In genomic region chr2:28363676-28364075, GRCh38 we compare ENCODE assay signal across 23 cellular contexts. TPM values are rescaled to one million over a fixed set of nuclear protein-coding genes. Genes with fewer than 3 reads are reported as not detected.
DNase-seq lines count a peak whose midpoint lies in the region; ATAC-seq, FAIRE-seq and TF ChIP-seq lines count a peak whose summit lies in the region.
"Had no signal": no experiment of that assay in that cellular context is flagged by ENCODE, and none has a peak within 500 bp of the region (broad histone marks: within the 10 kb centered on the region; RNA-seq: fewer than 3 reads in every experiment).

No MANE protein-coding gene starts in this region.

- no peak for TF ChIP-seq EP300 in K562 (IDR thresholded peaks at IDR 0.05; ENCODE audit: low read length)

- in situ Hi-C loops in K562 (cut with MboI) = no loop called here

- peaks cover 18% of the 10 kb centered on the region in 2 donors for H3K27me3 Mint-ChIP-seq in stimulated activated naive B cell treated with anti-CD40 and anti-IgM and Interleukin-4, amounts not matched to agents 10 μg/mL and 1 μg/mL and 100 μg/mL, for 72 hours

- H2BK12ac ChIP-seq in mesenchymal stem cell (ENCODE audit: low read length in 2 of 2) = peak overlapping the region in 1 of 2 experiments; percentile 15

- H2AFZ ChIP-seq in K562 (ENCODE audit: low read depth, low read length) = no peak overlapping the region
- no peak overlapping the region for H2AFZ ChIP-seq in mesenchymal stem cell (ENCODE audit: low read depth, low read length)

- H3K4me2 ChIP-seq in K562 (ENCODE audit: insufficient read depth, low read length) (no peak overlapping the region), mesenchymal stem cell (ENCODE audit: low read length, poor library complexity, severe bottlenecking) (no peak overlapping the region)
- H3K4me2 ChIP-seq: A549, KMS-11 had no signal

- POLR2A ChIA-PET in K562 (lab: Yijun Ruan, JAX) = interaction anchor here (0.6 to 1.9 kb wide), 2 partner anchors 8 to 68 kb away, joined by 4 to 13 read pairs; no protein-coding TSS in a partner anchor

- no peaks in the 10 kb centered on the region for H3K36me3 Mint-ChIP-seq in stimulated activated naive B cell treated with anti-CD40 and anti-IgM and Interleukin-4, amounts not matched to agents 10 μg/mL and 1 μg/mL and 100 μg/mL, for 72 hours

- BruUV-seq in K562 (replicated peaks; lab: Mats Ljungman, UMichigan) = no TSS peak

- H3K14ac ChIP-seq in mesenchymal stem cell (ENCODE audit: low read length in 2 of 2) = peak overlapping the region in 1 of 2 experiments; percentile 61

- H3K4ac ChIP-seq in mesenchymal stem cell (ENCODE audit: low read depth in 1 of 2, low read length in 2 of 2) = peak overlapping the region; percentile 15 to 32

- H3K9me3 ChIP-seq in right cardiac atrium (ENCODE audit: control insufficient read depth, low read length) (no peaks in the 10 kb centered on the region), heart left ventricle (no peaks in the 10 kb centered on the region), K562 (replicated peaks; ENCODE audit: control insufficient read depth, insufficient read depth, low read depth, low read length) (no peaks in the 10 kb centered on the region), mesenchymal stem cell (ENCODE audit: control insufficient read depth, low read length) (no peaks in the 10 kb centered on the region)
- H3K9me3 ChIP-seq: A549, HAP-1 had no signal

- no peaks in the 10 kb centered on the region for H4K20me1 ChIP-seq in K562 (replicated peaks; ENCODE audit: control insufficient read depth, insufficient read depth, low read length)

- no peak for ATAC-seq in right cardiac atrium
- no peak for ATAC-seq in heart left ventricle
- no peak for ATAC-seq in K562
- no peak for ATAC-seq in stimulated activated naive B cell treated with anti-CD40 and anti-IgM and Interleukin-4, amounts not matched to agents 10 μg/mL and 1 μg/mL and 100 μg/mL, for 72 hours (replicated peaks)
- ATAC-seq in HG03457 (IDR thresholded peaks at IDR 0.05; ENCODE audit: unreplicated experiment) = no peak
- ATAC-seq: A549, Panc1 had no signal

- H3K4me3 ChIP-seq in right cardiac atrium (ENCODE audit: low read length) (no peak overlapping the region), heart left ventricle (no peak overlapping the region), K562 (no peak overlapping the region), mesenchymal stem cell (ENCODE audit: insufficient read depth in 1 of 2, low read depth in 1 of 2, low read length in 2 of 2) (no peak overlapping the region)
- H3K4me3 ChIP-seq: A549, HAP-1 had no signal

- no peak for TF ChIP-seq RAD21 in K562 (CRISPR knock-in tag; conservative IDR thresholded peaks at IDR 0.05 in 1 of 2, IDR thresholded peaks at IDR 0.05 in 1 of 2)

- WGBS in right cardiac atrium = 93% methylated on average over 5 of the region's 5 CpGs
- WGBS in heart left ventricle, 4 donors = 90 to 100% (median 93%) methylated on average over 4 to 5 of the region's 5 CpGs
- WGBS in K562 (ENCODE audit: insufficient coverage, low coverage, missing lambda C conversion rate) = 89% methylated on average over 4 of the region's 5 CpGs
- 91% methylated on average over 4 of the region's 5 CpGs for WGBS in mesenchymal stem cell

- no peak overlapping the region for H2AK5ac ChIP-seq in mesenchymal stem cell (ENCODE audit: low read length, severe bottlenecking)

- no peak overlapping the region for H3K27ac ChIP-seq in right cardiac atrium (ENCODE audit: low read length)
- no peak overlapping the region for H3K27ac ChIP-seq in heart left ventricle
- no peak overlapping the region for H3K27ac ChIP-seq in K562 (ENCODE audit: extremely low read depth, low read depth, low read length)
- no peak overlapping the region for H3K27ac ChIP-seq in mesenchymal stem cell (ENCODE audit: low read length, poor library complexity, severe bottlenecking)
- H3K27ac ChIP-seq: KMS-11 had no signal

- H2BK5ac ChIP-seq in mesenchymal stem cell (ENCODE audit: low read depth, low read length, poor library complexity, severe bottlenecking) = no peak overlapping the region

- no peak overlapping the region for H3K4me3 Mint-ChIP-seq in stimulated activated naive B cell treated with anti-CD40 and anti-IgM and Interleukin-4, amounts not matched to agents 10 μg/mL and 1 μg/mL and 100 μg/mL, for 72 hours
- H3K4me3 Mint-ChIP-seq: B cell; CD4-positive, alpha-beta T cell had no signal

- CTCF ChIA-PET in K562 (lab: Yijun Ruan, JAX; ENCODE audit: low intra/inter-chr PET ratio) = interaction anchor here (0.6 kb wide), 1 partner anchor 18 kb away, joined by 3 read pairs; no protein-coding TSS in a partner anchor

- no peak overlapping the region for H2BK120ac ChIP-seq in mesenchymal stem cell (ENCODE audit: low read depth, low read length)

- H3K36me3 ChIP-seq in heart left ventricle (no peaks in the 10 kb centered on the region), K562 (ENCODE audit: control insufficient read depth, insufficient read depth, low read length) (no peaks in the 10 kb centered on the region), mesenchymal stem cell (ENCODE audit: control insufficient read depth in 1 of 2, insufficient read depth in 2 of 2, low read depth in 1 of 2, low read length in 2 of 2) (no peaks in the 10 kb centered on the region)
- H3K36me3 ChIP-seq: HAP-1 had no signal

- H3K79me1 ChIP-seq in mesenchymal stem cell (replicated peaks; ENCODE audit: low read length, poor library complexity, severe bottlenecking) = no peaks in the 10 kb centered on the region

- no peak for FAIRE-seq in K562 (lab: Jason Lieb, UNC)
- FAIRE-seq: A549 had no signal

- H3K9me3 Mint-ChIP-seq in stimulated activated naive B cell treated with anti-CD40 and anti-IgM and Interleukin-4, amounts not matched to agents 10 μg/mL and 1 μg/mL and 100 μg/mL, for 72 hours = no peaks in the 10 kb centered on the region
- H3K9me3 Mint-ChIP-seq: CD4-positive, alpha-beta T cell had no signal

- TF ChIP-seq CTCF in heart left ventricle (IDR thresholded peaks at IDR 0.05) = no peak
- no peak for TF ChIP-seq CTCF in K562 (IDR thresholded peaks at IDR 0.05 in 2 of 3, conservative IDR thresholded peaks at IDR 0.05 in 1 of 3; ENCODE audit: insufficient read depth in 2 of 3, low read depth in 1 of 3, low read length in 3 of 3)

- H3K9ac ChIP-seq in K562 (ENCODE audit: insufficient read depth in 1 of 2, low read depth in 2 of 2, low read length in 2 of 2) = no peak overlapping the region; a peak in 1 of 4 replicates
- no peak overlapping the region for H3K9ac ChIP-seq in mesenchymal stem cell (ENCODE audit: low read length)
- H3K9ac ChIP-seq: KMS-11 had no signal

- DNase-seq in right cardiac atrium = peak in 2 of 3 donors; percentile 46 to 48
- no peak for DNase-seq in heart left ventricle
- no peak for DNase-seq in K562 (ENCODE audit: extremely low read depth in 1 of 4, low spot score in 3 of 4)
- no peak for DNase-seq in mesenchymal stem cell
- no peak for DNase-seq in stimulated activated naive B cell treated with anti-CD40 and anti-IgM and Interleukin-4, amounts not matched to agents 10 μg/mL and 1 μg/mL and 100 μg/mL, for 72 hours
- no peak for DNase-seq in NK-92 treated with Interleukin-12 subunit alpha and Interleukin-12 subunit beta, amount 100 ng/mL, for 24 hours (lab: John Stamatoyannopoulos, UW)
- no peak for DNase-seq in T-helper 9 cell
- DNase-seq: CD4-positive, alpha-beta T cell; COR-L47; DMS79; MV-4-11; NCI-H1105 treated with DMSO at 0.1 percent for 48 hours; NCI-H2029 treated with DMSO at 0.1 percent for 48 hours; NCI-H345; NCI-H524; NCI-H774; SIG-M5 had no signal

- H3K27ac Mint-ChIP-seq in stimulated activated naive B cell treated with anti-CD40 and anti-IgM and Interleukin-4, amounts not matched to agents 10 μg/mL and 1 μg/mL and 100 μg/mL, for 72 hours = peak overlapping the region; percentile 11
- H3K27ac Mint-ChIP-seq: B cell; CD4-positive, alpha-beta T cell had no signal

- intact Hi-C loops in right cardiac atrium (cut with DNase I) (no loop called here), heart left ventricle (cut with DNase I) (no loop called here), K562 (cut with micrococcal nuclease) (no loop called here)

- TF ChIP-seq POLR2A in heart left ventricle (IDR thresholded peaks at IDR 0.05) (no peak), K562 (conservative IDR thresholded peaks at IDR 0.05) (no peak)

- H3K4me1 ChIP-seq in right cardiac atrium (ENCODE audit: control insufficient read depth, insufficient read depth, low read length) (peaks cover 9% of the 10 kb centered on the region), heart left ventricle (peaks cover 0 to 58% (median 10%) of the 10 kb centered on the region in 12 donors), K562 (replicated peaks in 1 of 2; ENCODE audit: control insufficient read depth in 2 of 2, insufficient read depth in 2 of 2, low read length in 2 of 2) (peaks cover 60 to 72% of the 10 kb centered on the region in 2 experiments), mesenchymal stem cell (ENCODE audit: control insufficient read depth, insufficient read depth, low read depth, low read length) (peaks cover 30% of the 10 kb centered on the region)
- H3K4me1 ChIP-seq: HAP-1 had no signal

- peaks cover 6% of the 10 kb centered on the region for H3K9me1 ChIP-seq in K562 (ENCODE audit: control insufficient read depth, insufficient read depth, low read length)

- no peak overlapping the region for H4K8ac ChIP-seq in mesenchymal stem cell (ENCODE audit: low read length)

- peak overlapping the region; percentile 41 for H4K91ac ChIP-seq in mesenchymal stem cell (ENCODE audit: low read length)

- no peak overlapping the region for H2BK15ac ChIP-seq in mesenchymal stem cell (ENCODE audit: low read depth, poor library complexity, severe bottlenecking)

- H3K23ac ChIP-seq in mesenchymal stem cell (ENCODE audit: low read length in 2 of 2) = no peak overlapping the region

- H3K4me1 Mint-ChIP-seq in stimulated activated naive B cell treated with anti-CD40 and anti-IgM and Interleukin-4, amounts not matched to agents 10 μg/mL and 1 μg/mL and 100 μg/mL, for 72 hours = peaks cover 28 to 67% of the 10 kb centered on the region in 2 donors

- H3K79me2 ChIP-seq in K562 (ENCODE audit: control insufficient read depth, insufficient read depth, low read length) = no peaks in the 10 kb centered on the region

- H3K27me3 ChIP-seq in right cardiac atrium (ENCODE audit: control insufficient read depth, insufficient read depth) (no peaks in the 10 kb centered on the region), heart left ventricle (no peaks in the 10 kb centered on the region), K562 (ENCODE audit: control insufficient read depth in 2 of 2, insufficient read depth in 2 of 2, low read length in 2 of 2) (no peaks in the 10 kb centered on the region), mesenchymal stem cell (ENCODE audit: control insufficient read depth in 1 of 2, insufficient read depth in 1 of 2, low read length in 2 of 2) (no peaks in the 10 kb centered on the region)

- H3K18ac ChIP-seq in mesenchymal stem cell (ENCODE audit: low read depth in 1 of 2, low read length in 2 of 2) = no peak overlapping the region

RNA-seq across cellular contexts. Expression of gene FOSL2, which starts 29.0 kb away (rescaled TPM):
- total RNA-seq in right cardiac atrium = 100 to 1,000 TPM in 1 of 4 donors, 10 to 100 TPM in 3; 38.9 to 128 (median 56.6) TPM
- 46.4 TPM for polyA plus RNA-seq in right cardiac atrium
- 100 to 1,000 TPM in 2 of 9 donors, 10 to 100 TPM in 7; 26.2 to 144 (median 50.2) TPM for total RNA-seq in heart left ventricle
- polyA plus RNA-seq in heart left ventricle = 10 to 100 TPM; 15.2 to 66.2 TPM
- total RNA-seq in K562 (2011; cell fraction: chromatin; rRNA removed; ENCODE audit: low replicate concordance) = 0.77 and 2.2 TPM in 2 replicates
- 1.4 and 1.5 TPM in 2 replicates for total RNA-seq in K562 (2011; cell fraction: nucleolus; rRNA removed)
- 0.99 and 1.5 TPM in 2 replicates for total RNA-seq in K562 (2011; cell fraction: nucleoplasm; rRNA removed)
- total RNA-seq in K562 (2014; rRNA removed) = 0.86 and 1.4 TPM in 2 replicates
- total RNA-seq in K562 (2014; rRNA removed; fragmentation: Illumina TruSeq; extraction: Trizol) = 0.45 and 0.51 TPM in 2 replicates
- total RNA-seq in K562 (2015; rRNA removed; fragmentation: Illumina TruSeq; extraction: Trizol) = 1.4 and 1.6 TPM in 2 replicates
- total RNA-seq in K562 (2021) = 2.9 and 3.1 TPM in 2 replicates
- 0.31 and 0.57 TPM in 2 replicates for polyA plus RNA-seq in K562 (2011; rRNA removed)
- 0.34 and 0.51 TPM in 2 replicates for polyA plus RNA-seq in K562 (2011; cell fraction: cytosol; rRNA removed)
- polyA plus RNA-seq in K562 (2011; cell fraction: nucleus; rRNA removed) = 0.77 and 1.00 TPM in 2 replicates
- polyA plus RNA-seq in K562 (2012) = 2.4 and 4.6 TPM in 2 replicates
- 0.80 and 0.86 TPM in 2 replicates for polyA plus RNA-seq in K562 (2014; fragmentation: Illumina TruSeq; extraction: Trizol)
- under 1 TPM; 0.04 to 0.07 TPM for polyA plus RNA-seq in K562 (2014; fragmentation: Nextera tagmentation; extraction: Ambion mirVana)
- polyA plus RNA-seq in K562 (2014; rRNA removed) = 0.88 and 0.91 TPM in 2 replicates
- 0.35 and 0.51 TPM in 2 replicates for polyA minus RNA-seq in K562 (2011; rRNA and poly(A)+ RNA removed)
- 0.76 and 1.3 TPM in 2 replicates for polyA minus RNA-seq in K562 (2011; cell fraction: cytosol; rRNA and poly(A)+ RNA removed)
- 1.1 and 1.4 TPM in 2 replicates for polyA minus RNA-seq in K562 (2011; cell fraction: nucleus; rRNA and poly(A)+ RNA removed)
- 15.6 TPM for polyA plus RNA-seq in mesenchymal stem cell (2013, experiment 1 of 2)
- polyA plus RNA-seq in mesenchymal stem cell (2013, experiment 2 of 2) = 14.8 TPM

Comparison
In these comparisons a context has a peak if more than half of its experiments do, and no peak if none do; other contexts are left out.
1. DNase-seq: peak in right cardiac atrium (2 of 3); none in heart left ventricle (0 of 5), K562 (0 of 4), mesenchymal stem cell (single experiment), stimulated activated naive B cell treated with anti-CD40 and anti-IgM and Interleukin-4, amounts not matched to agents 10 μg/mL and 1 μg/mL and 100 μg/mL, for 72 hours (single experiment), NK-92 treated with Interleukin-12 subunit alpha and Interleukin-12 subunit beta, amount 100 ng/mL, for 24 hours (single experiment) and T-helper 9 cell (single experiment).
2. RNA of gene FOSL2, which starts 29.0 kb away (total RNA-seq): 38.9 to 128 TPM in right cardiac atrium and 26.2 to 144 TPM in heart left ventricle; 0.45 to 3.1 TPM in K562; every median in the first group is over 4 times any median in the second.